Comparison of ENCODE assay signal across 19 cellular contexts in the genomic region with DNA sequence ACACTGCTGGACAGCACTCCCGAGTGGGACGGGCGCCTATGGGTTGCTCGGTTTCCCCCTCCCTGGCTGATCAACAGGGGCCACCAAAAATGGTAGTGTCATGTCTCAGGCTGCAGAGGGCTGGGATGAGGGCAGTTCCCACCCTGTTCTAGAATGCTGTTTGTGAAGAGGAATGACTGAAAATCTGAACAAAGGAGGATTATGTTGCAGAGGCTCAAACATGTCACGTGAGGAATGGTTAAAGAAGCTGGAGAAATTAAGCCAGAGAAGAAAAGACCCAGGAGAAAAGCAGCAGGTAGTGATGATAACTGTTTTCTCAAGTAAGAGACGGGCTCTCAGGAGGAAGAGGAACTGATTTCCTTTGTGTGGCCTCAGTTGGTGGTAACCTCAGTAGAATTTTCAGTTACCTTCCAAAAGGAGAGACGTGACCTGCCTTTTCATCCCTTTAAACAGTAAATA. TPM values are rescaled to one million over a fixed set of nuclear protein-coding genes. Genes with fewer than 3 reads are reported as not detected.
DNase-seq lines count a peak whose midpoint lies in the region; ATAC-seq and TF ChIP-seq lines count a peak whose summit lies in the region.
"Had no signal": no experiment of that assay in that cellular context is flagged by ENCODE, and none has a peak within 500 bp of the region (broad histone marks: within the 10 kb centered on the region; RNA-seq: fewer than 3 reads in every experiment).

No MANE protein-coding gene starts in this region.

- DNase-seq in activated CD8-positive, alpha-beta memory T cell treated with anti-CD3 and anti-CD28 coated beads for 24 hours: peak; percentile 21
- no peak for DNase-seq in activated CD8-positive, alpha-beta memory T cell treated with anti-CD3 and anti-CD28 coated beads, Interleukin-2, amount 10 ng/mL, durations not matched to agents 7 days and 5 days
- DNase-seq in endodermal cell (peak; percentile 69), GM20000 (ENCODE audit: low spot score) (no peak), SHP77 treated with DMSO at 0.1 percent for 48 hours (lab: John Stamatoyannopoulos, UW) (no peak)
- DNase-seq in stimulated activated naive CD8-positive, alpha-beta T cell treated with anti-CD3 and anti-CD28 coated beads, Interleukin-15, Interleukin-2, amounts not matched to agents 100 U/mL and 50 U/mL, for 24 hours: no peak
- DNase-seq: 8988T, colonic mucosa, erythroblast, HFFc6, MV-4-11, occipital lobe, Peyer's patch had no signal

- H3F3A ChIP-seq in neural cell (ENCODE audit: insufficient read depth, low read length, poor library complexity, severe bottlenecking): no peaks in the 10 kb centered on the region

- CTCF ChIA-PET in activated CD8-positive, alpha-beta memory T cell treated with anti-CD3 and anti-CD28 coated beads, Interleukin-2, amount 10 ng/mL, durations not matched to agents 7 days and 5 days (lab: Charles Lee): interaction anchor here (0.8 kb wide), 1 partner anchor 16 kb away, joined by 4 read pairs; no protein-coding TSS in a partner anchor

- H3K4me3 ChIP-seq in endodermal cell (ENCODE audit: low read length) (no peak overlapping the region), neural cell (ENCODE audit: low read length) (no peak overlapping the region)
- H3K4me3 ChIP-seq: BLaER1, colonic mucosa, K562, Peyer's patch had no signal

- H2AFZ ChIP-seq in neural cell (ENCODE audit: low read depth, low read length): no peak overlapping the region

- H3K27me3 Mint-ChIP-seq in activated CD8-positive, alpha-beta memory T cell treated with anti-CD3 and anti-CD28 coated beads, Interleukin-2, amount 10 ng/mL, durations not matched to agents 7 days and 5 days: no peaks in the 10 kb centered on the region
- H3K27me3 Mint-ChIP-seq in endodermal cell (ENCODE audit: insufficient read depth): no peaks in the 10 kb centered on the region
- H3K27me3 Mint-ChIP-seq: activated T-helper 17 cell treated with anti-CD3 and anti-CD28 coated beads, Interleukin-2, amount 50 U/mL, for 72 hours had no signal

- H3K36me3 Mint-ChIP-seq in activated CD8-positive, alpha-beta memory T cell treated with anti-CD3 and anti-CD28 coated beads, Interleukin-2, amount 10 ng/mL, durations not matched to agents 7 days and 5 days: peaks cover 24% of the 10 kb centered on the region
- peaks cover 46% of the 10 kb centered on the region for H3K36me3 Mint-ChIP-seq in endodermal cell (ENCODE audit: low read depth)

- no peaks in the 10 kb centered on the region for H4K20me1 ChIP-seq in neural cell (ENCODE audit: insufficient read depth)

- H3K36me3 ChIP-seq in endodermal cell (ENCODE audit: control insufficient read depth, insufficient read depth, low read length): peaks cover 44% of the 10 kb centered on the region
- H3K36me3 ChIP-seq in neural cell (ENCODE audit: insufficient read depth, low read length): no peaks in the 10 kb centered on the region
- H3K36me3 ChIP-seq: colonic mucosa had no signal

- H3K4me1 Mint-ChIP-seq in activated CD8-positive, alpha-beta memory T cell treated with anti-CD3 and anti-CD28 coated beads, Interleukin-2, amount 10 ng/mL, durations not matched to agents 7 days and 5 days: peaks cover 10% of the 10 kb centered on the region
- peaks cover 21% of the 10 kb centered on the region for H3K4me1 Mint-ChIP-seq in endodermal cell
- H3K4me1 Mint-ChIP-seq: activated T-helper 17 cell treated with anti-CD3 and anti-CD28 coated beads, Interleukin-2, amount 50 U/mL, for 72 hours; mesothelial cell of epicardium had no signal

- no peaks in the 10 kb centered on the region for H3K9me3 Mint-ChIP-seq in activated CD8-positive, alpha-beta memory T cell treated with anti-CD3 and anti-CD28 coated beads, Interleukin-2, amount 10 ng/mL, durations not matched to agents 7 days and 5 days (ENCODE audit: low read depth)
- no peaks in the 10 kb centered on the region for H3K9me3 Mint-ChIP-seq in endodermal cell
- H3K9me3 Mint-ChIP-seq: activated T-helper 17 cell treated with anti-CD3 and anti-CD28 coated beads, Interleukin-2, amount 50 U/mL, for 72 hours; HFFc6; mesothelial cell of epicardium had no signal

- TF ChIP-seq RAD21 in neural cell (conservative IDR thresholded peaks at IDR 0.05): no peak

- H3K4me2 ChIP-seq in neural cell (ENCODE audit: low read length): no peak overlapping the region
- H3K4me2 ChIP-seq: BLaER1 had no signal

- H3K4me3 Mint-ChIP-seq in activated CD8-positive, alpha-beta memory T cell treated with anti-CD3 and anti-CD28 coated beads, Interleukin-2, amount 10 ng/mL, durations not matched to agents 7 days and 5 days: no peak overlapping the region
- peak overlapping the region; percentile 16 for H3K4me3 Mint-ChIP-seq in endodermal cell
- H3K4me3 Mint-ChIP-seq: activated T-helper 17 cell treated with anti-CD3 and anti-CD28 coated beads, Interleukin-2, amount 50 U/mL, for 72 hours; HFFc6; mesothelial cell of epicardium had no signal

- H3K9ac ChIP-seq in endodermal cell (ENCODE audit: extremely low read depth, low read length, poor library complexity, severe bottlenecking) (peak overlapping the region; percentile 14), neural cell (ENCODE audit: low read length) (no peak overlapping the region)
- H3K9ac ChIP-seq: BLaER1 had no signal

- H3K27me3 ChIP-seq in endodermal cell (ENCODE audit: control insufficient read depth, insufficient read depth, low read length, poor library complexity, severe bottlenecking): no peaks in the 10 kb centered on the region
- no peaks in the 10 kb centered on the region for H3K27me3 ChIP-seq in neural cell (ENCODE audit: insufficient read depth, low read depth, low read length)
- H3K27me3 ChIP-seq: BLaER1, colonic mucosa, Peyer's patch had no signal

- H3K9me3 ChIP-seq in endodermal cell (ENCODE audit: control insufficient read depth, low read length) (no peaks in the 10 kb centered on the region), neural cell (ENCODE audit: low read length) (no peaks in the 10 kb centered on the region)
- H3K9me3 ChIP-seq: BLaER1, colonic mucosa, Peyer's patch had no signal

- peaks cover 4% of the 10 kb centered on the region for H3K79me2 ChIP-seq in neural cell (replicated peaks; ENCODE audit: insufficient read depth, low read length)

- no peak for ATAC-seq in activated CD8-positive, alpha-beta memory T cell treated with anti-CD3 and anti-CD28 coated beads, Interleukin-2, amount 10 ng/mL, durations not matched to agents 7 days and 5 days
- no peak for ATAC-seq in stimulated activated naive CD8-positive, alpha-beta T cell treated with anti-CD3 and anti-CD28 coated beads, Interleukin-15, Interleukin-2, amounts not matched to agents 100 U/mL and 50 U/mL, for 24 hours
- no peak for ATAC-seq in GM21526 (IDR thresholded peaks at IDR 0.05; ENCODE audit: low FRiP score, unreplicated experiment)
- ATAC-seq: activated T-helper 17 cell treated with anti-CD3 and anti-CD28 coated beads, Interleukin-2, amount 50 U/mL, for 72 hours; K562 had no signal

- peaks cover 4% of the 10 kb centered on the region for H3K4me1 ChIP-seq in endodermal cell (ENCODE audit: control insufficient read depth, insufficient read depth, low read length)
- H3K4me1 ChIP-seq: BLaER1, colonic mucosa had no signal

- peak overlapping the region; percentile 61 for H3K27ac ChIP-seq in endodermal cell (ENCODE audit: low read depth, low read length)
- H3K27ac ChIP-seq in neural cell (ENCODE audit: low read length): peak overlapping the region; percentile 23
- H3K27ac ChIP-seq: BLaER1, colonic mucosa, Peyer's patch had no signal

- WGBS in endodermal cell (ENCODE audit: insufficient coverage in 1 of 2, insufficient read length in 1 of 2), 2 experiments: 27 to 34% methylated on average over 4 to 7 of the region's 7 CpGs

- no peak overlapping the region for H3K27ac Mint-ChIP-seq in activated CD8-positive, alpha-beta memory T cell treated with anti-CD3 and anti-CD28 coated beads, Interleukin-2, amount 10 ng/mL, durations not matched to agents 7 days and 5 days
- H3K27ac Mint-ChIP-seq in endodermal cell: peak overlapping the region; percentile 80
- H3K27ac Mint-ChIP-seq: activated T-helper 17 cell treated with anti-CD3 and anti-CD28 coated beads, Interleukin-2, amount 50 U/mL, for 72 hours; HFFc6; mesothelial cell of epicardium had no signal

- no peaks in the 10 kb centered on the region for H3K9me2 ChIP-seq in neural cell (ENCODE audit: insufficient read depth, low read length)

- no peak for TF ChIP-seq EP300 in neural cell (conservative IDR thresholded peaks at IDR 0.05; ENCODE audit: poor library complexity, severe bottlenecking)

- TF ChIP-seq CTCF in endodermal cell (conservative IDR thresholded peaks at IDR 0.05): peak; percentile 22
- no peak for TF ChIP-seq CTCF in neural cell (IDR thresholded peaks at IDR 0.05; ENCODE audit: poor library complexity, severe bottlenecking)
- TF ChIP-seq CTCF in GM20000 (IDR thresholded peaks at IDR 0.05; ENCODE audit: extremely low read depth, missing control alignments): no peak

TF ChIP-seq in neural cell, 6 proteins besides CTCF, POLR2A, EP300 and RAD21 (continues in another document):
- TF ChIP-seq TAF1 (IDR thresholded peaks at IDR 0.05; ENCODE audit: low read depth) (no peak), MXI1 (conservative IDR thresholded peaks at IDR 0.05; ENCODE audit: poor library complexity, severe bottlenecking) (no peak), POLR2AphosphoS5 (IDR thresholded peaks at IDR 0.05) (no peak), EZH2 (IDR thresholded peaks at IDR 0.05; ENCODE audit: borderline replicate concordance, insufficient read depth, low read length, poor library complexity, severe bottlenecking) (no peak), SMC3 (conservative IDR thresholded peaks at IDR 0.05; ENCODE audit: poor library complexity) (no peak)

RNA-seq across cellular contexts. Expression of a gene that starts 10.4 kb away (rescaled TPM):
- 10 to 100 TPM; 56.0 to 60.4 TPM for total RNA-seq in activated CD8-positive, alpha-beta memory T cell treated with anti-CD3 and anti-CD28 coated beads, Interleukin-2, amount 10 ng/mL, durations not matched to agents 7 days and 5 days
- 10 to 100 TPM; 77.0 to 96.1 TPM for total RNA-seq in endodermal cell
- 88.1 TPM for polyA plus RNA-seq in endodermal cell (2013, experiment 1 of 2)
- polyA plus RNA-seq in endodermal cell (2013, experiment 2 of 2): 84.5 TPM
- 67.6 and 67.7 TPM in 2 replicates for polyA plus RNA-seq in neural cell
- 62.6 and 63.8 TPM in 2 replicates for polyA minus RNA-seq in neural cell

RNA-seq across cellular contexts. Expression of a gene that starts 50.2 kb away (rescaled TPM):
- total RNA-seq in activated CD8-positive, alpha-beta memory T cell treated with anti-CD3 and anti-CD28 coated beads, Interleukin-2, amount 10 ng/mL, durations not matched to agents 7 days and 5 days: 10 to 100 TPM; 20.2 to 22.8 TPM
- total RNA-seq in endodermal cell: 10 to 100 TPM; 17.8 to 23.2 TPM
- polyA plus RNA-seq in endodermal cell (2013, experiment 1 of 2): 9.9 TPM
- 9.7 TPM for polyA plus RNA-seq in endodermal cell (2013, experiment 2 of 2)
- 14.4 and 21.3 TPM in 2 replicates for polyA plus RNA-seq in neural cell
- 18.9 and 21.7 TPM in 2 replicates for polyA minus RNA-seq in neural cell

Comparison
In these comparisons a context has a peak if more than half of its experiments do, and no peak if none do; other contexts are left out.
1. DNase-seq: peak in activated CD8-positive, alpha-beta memory T cell treated with anti-CD3 and anti-CD28 coated beads for 24 hours (single experiment) and endodermal cell (single experiment); none in activated CD8-positive, alpha-beta memory T cell treated with anti-CD3 and anti-CD28 coated beads, Interleukin-2, amount 10 ng/mL, durations not matched to agents 7 days and 5 days (single experiment), stimulated activated naive CD8-positive, alpha-beta T cell treated with anti-CD3 and anti-CD28 coated beads, Interleukin-15, Interleukin-2, amounts not matched to agents 100 U/mL and 50 U/mL, for 24 hours (single experiment), GM20000 (single experiment) and SHP77 treated with DMSO at 0.1 percent for 48 hours (single experiment).